In the genomic region with DNA sequence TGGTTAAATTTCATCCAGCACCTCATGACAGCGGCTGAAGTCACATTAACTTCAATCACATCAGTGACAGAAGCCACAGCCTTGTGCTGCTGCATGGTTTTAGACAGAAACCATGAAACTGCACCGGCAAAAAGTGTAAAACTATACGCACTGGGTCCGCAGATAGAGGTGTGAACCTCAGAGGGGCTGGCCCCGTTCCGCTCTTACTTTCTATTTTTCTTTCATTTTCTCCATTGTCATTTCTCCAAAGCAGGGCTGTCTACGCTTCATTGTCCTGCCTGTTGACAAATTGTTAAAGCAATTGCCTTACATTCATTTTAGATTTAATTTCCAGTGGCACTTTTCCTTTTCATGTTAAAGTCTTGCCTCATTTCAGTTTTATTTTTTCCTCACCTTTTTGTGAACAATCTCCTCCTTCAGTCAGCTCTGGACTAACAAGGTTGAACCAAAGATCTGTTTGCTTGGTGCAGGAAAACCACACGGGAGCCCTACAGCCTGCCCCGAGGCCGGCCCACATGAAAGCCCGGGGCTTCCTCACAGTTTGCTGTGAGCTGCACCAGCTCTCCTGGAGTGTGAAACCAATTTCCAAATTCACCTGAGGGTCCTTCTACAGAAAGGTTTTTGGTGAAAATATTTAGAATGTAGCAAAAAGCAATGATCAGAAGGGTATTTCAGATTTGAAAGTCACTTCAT, we compare ENCODE assay signal across 10 cellular contexts.
DNase-seq lines count a peak whose midpoint lies in the region; ATAC-seq, FAIRE-seq and TF ChIP-seq lines count a peak whose summit lies in the region.
"Had no signal": no experiment of that assay in that cellular context is flagged by ENCODE, and none has a peak within 500 bp of the region (broad histone marks: within the 10 kb centered on the region; RNA-seq: fewer than 3 reads in every experiment).

No MANE protein-coding gene starts in this region.

- no peak for TF ChIP-seq CTCF in D721Med (IDR thresholded peaks at IDR 0.05; ENCODE audit: insufficient read depth, missing control alignments)

- no peaks in the 10 kb centered on the region for H3K9me3 Mint-ChIP-seq in activated T-helper 17 cell treated with anti-CD3 and anti-CD28 coated beads, Interleukin-2, amount 50 U/mL, for 72 hours

- H3K27me3 ChIP-seq in BLaER1: no peaks in the 10 kb centered on the region

- H3K4me3 Mint-ChIP-seq in activated T-helper 17 cell treated with anti-CD3 and anti-CD28 coated beads, Interleukin-2, amount 50 U/mL, for 72 hours: peak overlapping the region; percentile 68

- DNase-seq in GM19239 (ENCODE audit: insufficient read length, low spot score) (peak; percentile 58), NCI-H2196 treated with DMSO at 0.1 percent for 48 hours (lab: John Stamatoyannopoulos, UW; ENCODE audit: unreplicated experiment) (no peak), Right ventricle myocardium inferior (ENCODE audit: missing footprints) (no peak), D721Med (ENCODE audit: insufficient read length, low spot score) (no peak), frontal cortex (ENCODE audit: low spot score in 2 of 2) (no peak)
- DNase-seq: WERI-Rb-1 had no signal

- H4K20me1 ChIP-seq in BLaER1: no peaks in the 10 kb centered on the region

- intact Hi-C loops in Right ventricle myocardium inferior (cut with DNase I): no loop called here

- peaks cover 13% of the 10 kb centered on the region for H3K27me3 Mint-ChIP-seq in activated T-helper 17 cell treated with anti-CD3 and anti-CD28 coated beads, Interleukin-2, amount 50 U/mL, for 72 hours

- H3K9me3 ChIP-seq in BLaER1: no peaks in the 10 kb centered on the region
- H3K9me3 ChIP-seq: thoracic aorta had no signal

- peaks cover 19% of the 10 kb centered on the region for H3K4me1 ChIP-seq in BLaER1

- H3K4me2 ChIP-seq in BLaER1: peak overlapping the region; percentile 70

- peak; percentile 87 for FAIRE-seq in GM19239 (lab: Jason Lieb, UNC)
- no peak for FAIRE-seq in D721Med (lab: Jason Lieb, UNC)
- no peak for FAIRE-seq in frontal cortex (lab: Jason Lieb, UNC)

- H3K27ac ChIP-seq in BLaER1: no peak overlapping the region
- H3K27ac ChIP-seq: thoracic aorta, WERI-Rb-1 had no signal

- H3K36me3 ChIP-seq in BLaER1: no peaks in the 10 kb centered on the region
- H3K36me3 ChIP-seq: thoracic aorta, WERI-Rb-1 had no signal

- H3K27ac Mint-ChIP-seq in activated T-helper 17 cell treated with anti-CD3 and anti-CD28 coated beads, Interleukin-2, amount 50 U/mL, for 72 hours: no peak overlapping the region

- H3K4me1 Mint-ChIP-seq in activated T-helper 17 cell treated with anti-CD3 and anti-CD28 coated beads, Interleukin-2, amount 50 U/mL, for 72 hours: peaks cover 6% of the 10 kb centered on the region

- no peak overlapping the region for H3K9ac ChIP-seq in BLaER1

- peak; percentile 84 for ATAC-seq in HG03045 (IDR thresholded peaks at IDR 0.05; ENCODE audit: unreplicated experiment)
- ATAC-seq in activated T-helper 17 cell treated with anti-CD3 and anti-CD28 coated beads, Interleukin-2, amount 50 U/mL, for 72 hours (replicated peaks): peak; percentile 83
- no peak for ATAC-seq in Right ventricle myocardium inferior

- no peaks in the 10 kb centered on the region for H3K36me3 Mint-ChIP-seq in activated T-helper 17 cell treated with anti-CD3 and anti-CD28 coated beads, Interleukin-2, amount 50 U/mL, for 72 hours (ENCODE audit: low read depth)

- peak overlapping the region; percentile 22; the same call in 1 of the 2 replicates for H3K4me3 ChIP-seq in BLaER1
- H3K4me3 ChIP-seq: thoracic aorta had no signal
